In the genomic region with DNA sequence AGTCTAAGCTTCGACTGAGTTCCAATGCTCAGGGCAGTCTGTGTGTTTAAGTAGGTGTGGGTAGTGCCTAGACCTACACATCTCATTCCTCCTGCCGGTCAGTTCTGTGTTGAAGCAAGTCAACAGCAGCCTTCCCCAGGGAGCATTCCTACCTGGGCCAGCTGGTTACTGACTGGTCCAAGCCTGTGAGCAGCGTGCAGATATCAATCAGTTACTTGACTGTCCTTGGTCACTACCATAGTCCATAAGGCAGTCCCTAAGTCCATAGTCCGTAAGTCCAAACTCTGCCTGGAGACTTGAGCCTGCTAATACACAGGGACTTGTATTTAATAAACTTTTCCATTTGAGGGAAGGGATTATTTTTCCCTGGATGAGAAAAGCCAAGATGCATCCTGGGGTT, we compare ENCODE assay signal across 27 cellular contexts.
"Had no signal": no experiment of that assay in that cellular context is flagged by ENCODE, and none has a peak within 500 bp of the region (broad histone marks: within the 10 kb centered on the region; RNA-seq: fewer than 3 reads in every experiment).

No MANE protein-coding gene starts in this region.

- H3K4me3 Mint-ChIP-seq: activated B cell treated with CpG ODN at 0.5 μM for 24 hours; activated CD8-positive, alpha-beta T cell treated with anti-CD3 and anti-CD28 coated beads for 36 hours; activated naive CD4-positive, alpha-beta T cell treated with anti-CD3 and anti-CD28 coated beads for 36 hours; activated naive CD8-positive, alpha-beta T cell treated with anti-CD3 and anti-CD28 coated beads, Interleukin-2, amount 10 ng/mL, durations not matched to agents 7 days and 5 days; activated T-cell treated with anti-CD3 and anti-CD28 coated beads, Interleukin-2, amount 50 U/mL, for 72 hours; naive B cell; stimulated activated naive B cell treated with anti-CD40 and anti-IgM and Interleukin-4, amounts not matched to agents 10 μg/mL and 1 μg/mL and 100 μg/mL, for 72 hours; T-cell; T-helper 2 cell treated with Interferon-gamma antibody and Interleukin-4, amounts not matched to agents 5 μg/mL and 100 μg/mL, for 36 hours had no signal

- H3K9me3 Mint-ChIP-seq: activated CD8-positive, alpha-beta T cell treated with anti-CD3 and anti-CD28 coated beads for 36 hours; activated naive CD4-positive, alpha-beta T cell treated with anti-CD3 and anti-CD28 coated beads for 36 hours; activated naive CD8-positive, alpha-beta T cell treated with anti-CD3 and anti-CD28 coated beads, Interleukin-2, amount 10 ng/mL, durations not matched to agents 7 days and 5 days; activated T-cell treated with anti-CD3 and anti-CD28 coated beads, Interleukin-2, amount 50 U/mL, for 72 hours; T-cell; T-helper 2 cell treated with Interferon-gamma antibody and Interleukin-4, amounts not matched to agents 5 μg/mL and 100 μg/mL, for 36 hours had no signal

- FAIRE-seq: astrocyte, colon, endometrium had no signal

- ATAC-seq: activated CD8-positive, alpha-beta T cell treated with anti-CD3 and anti-CD28 coated beads for 36 hours; activated T-cell treated with anti-CD3 and anti-CD28 coated beads, Interleukin-2, amount 50 U/mL, for 72 hours; stimulated activated naive B cell treated with anti-CD40 and anti-IgM and Interleukin-4, amounts not matched to agents 10 μg/mL and 1 μg/mL and 100 μg/mL, for 72 hours; T-cell had no signal

- H3K4me3 ChIP-seq: esophagus squamous epithelium, left ventricle myocardium inferior, ovary, prostate gland, stomach, thyroid gland, upper lobe of right lung had no signal

- H3K4me1 ChIP-seq: esophagus squamous epithelium, left ventricle myocardium inferior, prostate gland, upper lobe of right lung had no signal

- H3K9me3 ChIP-seq: esophagus squamous epithelium, left ventricle myocardium inferior, ovary, prostate gland, stomach, thyroid gland, upper lobe of right lung had no signal

- H3K27ac ChIP-seq: epithelial cell of prostate, esophagus squamous epithelium, left ventricle myocardium inferior, ovary, prostate gland, stomach, thyroid gland, upper lobe of right lung had no signal

- H3K27ac Mint-ChIP-seq: activated B cell treated with CpG ODN at 0.5 μM for 24 hours; activated CD8-positive, alpha-beta T cell treated with anti-CD3 and anti-CD28 coated beads for 36 hours; activated naive CD4-positive, alpha-beta T cell treated with anti-CD3 and anti-CD28 coated beads for 36 hours; activated naive CD8-positive, alpha-beta T cell treated with anti-CD3 and anti-CD28 coated beads, Interleukin-2, amount 10 ng/mL, durations not matched to agents 7 days and 5 days; naive B cell; stimulated activated naive B cell treated with anti-CD40 and anti-IgM and Interleukin-4, amounts not matched to agents 10 μg/mL and 1 μg/mL and 100 μg/mL, for 72 hours; T-cell; T-helper 2 cell treated with Interferon-gamma antibody and Interleukin-4, amounts not matched to agents 5 μg/mL and 100 μg/mL, for 36 hours had no signal

- H3K27me3 ChIP-seq: esophagus squamous epithelium, ovary, stomach, thyroid gland, upper lobe of right lung had no signal

- H3K36me3 ChIP-seq: ovary, prostate gland had no signal

- H3K27me3 Mint-ChIP-seq: activated B cell treated with CpG ODN at 0.5 μM for 24 hours; activated CD8-positive, alpha-beta T cell treated with anti-CD3 and anti-CD28 coated beads for 36 hours; activated naive CD8-positive, alpha-beta T cell treated with anti-CD3 and anti-CD28 coated beads, Interleukin-2, amount 10 ng/mL, durations not matched to agents 7 days and 5 days; naive B cell; stimulated activated naive B cell treated with anti-CD40 and anti-IgM and Interleukin-4, amounts not matched to agents 10 μg/mL and 1 μg/mL and 100 μg/mL, for 72 hours; T-cell had no signal

- DNase-seq: activated B cell treated with CpG ODN at 0.5 μM for 24 hours; activated CD4-positive, alpha-beta T cell treated with anti-CD3 and anti-CD28 coated beads, Interleukin-2, amount 50 U/mL, for 1 hour; activated CD8-positive, alpha-beta T cell treated with anti-CD3 and anti-CD28 coated beads for 36 hours; activated effector memory CD4-positive, alpha-beta T cell treated with Interleukin-2 at 50 U/mL for 16 hours; activated naive CD4-positive, alpha-beta T cell treated with anti-CD3 and anti-CD28 coated beads for 36 hours; activated naive CD8-positive, alpha-beta T cell treated with anti-CD3 and anti-CD28 coated beads, Interleukin-2, amount 10 ng/mL, durations not matched to agents 7 days and 5 days; activated T-cell treated with anti-CD3 and anti-CD28 coated beads, Interleukin-2, amount 50 U/mL, for 72 hours; dermis blood vessel endothelial cell; effector CD4-positive, alpha-beta T cell; esophagus squamous epithelium; foreskin melanocyte; left ventricle myocardium inferior; naive B cell; ovary; stimulated activated CD4-positive, alpha-beta T cell treated with anti-CD3 and anti-CD28 coated beads, Interleukin-15, amount 100 ng/mL, for 24 hours; stimulated activated CD4-positive, alpha-beta T cell treated with anti-CD3 and anti-CD28 coated beads, Interleukin-2, amount 100 ng/mL, for 24 hours; stimulated activated naive B cell treated with anti-CD40 and anti-IgM and Interleukin-4, amounts not matched to agents 10 μg/mL and 1 μg/mL and 100 μg/mL, for 72 hours; stomach; T-cell; thyroid gland; upper lobe of right lung had no signal

- H3K4me1 Mint-ChIP-seq: activated naive CD8-positive, alpha-beta T cell treated with anti-CD3 and anti-CD28 coated beads, Interleukin-2, amount 10 ng/mL, durations not matched to agents 7 days and 5 days; T-cell had no signal
